In the genomic region with DNA sequence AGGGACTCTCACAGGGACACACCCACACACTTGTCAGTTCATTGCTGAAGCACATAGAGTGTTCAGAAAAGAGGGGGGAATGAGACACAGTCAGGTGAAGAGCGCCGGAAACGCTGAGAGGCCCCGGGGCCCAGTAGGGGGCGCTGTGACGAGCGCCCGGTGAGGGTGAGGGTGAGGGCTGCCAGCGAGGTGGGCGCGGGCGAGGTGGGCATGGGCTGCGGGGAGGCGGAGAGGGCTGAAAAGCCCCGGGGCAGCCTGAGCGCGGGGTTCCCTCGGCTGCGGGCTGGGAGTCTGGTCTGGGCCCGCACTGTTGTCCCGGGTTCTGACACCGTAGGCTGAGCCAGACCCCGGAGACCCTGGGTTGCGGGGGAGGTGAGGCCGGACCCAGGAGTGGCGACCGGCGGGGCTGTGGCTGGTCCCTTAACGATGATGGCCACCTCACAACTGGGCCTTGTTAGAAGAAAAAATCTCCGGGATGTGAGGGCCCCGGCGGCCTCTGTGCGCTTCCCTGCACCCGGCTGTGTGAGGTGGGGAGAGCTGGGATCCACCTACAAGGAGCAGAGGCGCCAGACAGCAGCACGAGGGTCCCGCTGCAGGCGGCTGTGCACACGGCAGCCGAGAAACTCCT, we compare ENCODE assay signal across 9 cellular contexts.
DNase-seq lines count a peak whose midpoint lies in the region; ATAC-seq, FAIRE-seq and TF ChIP-seq lines count a peak whose summit lies in the region.
"Had no signal": no experiment of that assay in that cellular context is flagged by ENCODE, and none has a peak within 500 bp of the region (broad histone marks: within the 10 kb centered on the region; RNA-seq: fewer than 3 reads in every experiment).

No MANE protein-coding gene starts in this region.

- no peaks in the 10 kb centered on the region for H3K9me3 Mint-ChIP-seq in CD4-positive, alpha-beta T cell
- no peaks in the 10 kb centered on the region for H3K9me3 Mint-ChIP-seq in activated T-cell treated with anti-CD3 and anti-CD28 coated beads, Interleukin-2, amount 50 U/mL, for 72 hours

- no peaks in the 10 kb centered on the region for H3K9me3 ChIP-seq in CD4-positive, alpha-beta T cell (ENCODE audit: control insufficient read depth, low read length)
- no peaks in the 10 kb centered on the region for H3K9me3 ChIP-seq in lower lobe of right lung
- H3K9me3 ChIP-seq in transverse colon = no peaks in the 10 kb centered on the region
- H3K9me3 ChIP-seq in kidney (ENCODE audit: control insufficient read depth in 1 of 2, low read length in 2 of 2) = no peaks in the 10 kb centered on the region
- H3K9me3 ChIP-seq: esophagus squamous epithelium had no signal

- WGBS in transverse colon (ENCODE audit: low coverage in 1 of 2), 2 donors = 31 to 38% methylated on average over 7 to 35 of the region's 40 CpGs

- no peaks in the 10 kb centered on the region for H3K36me3 ChIP-seq in lower lobe of right lung
- H3K36me3 ChIP-seq in transverse colon = no peaks in the 10 kb centered on the region
- H3K36me3 ChIP-seq in kidney (ENCODE audit: control insufficient read depth in 1 of 2, insufficient read depth in 2 of 2, low read length in 2 of 2) = no peaks in the 10 kb centered on the region
- H3K36me3 ChIP-seq: esophagus squamous epithelium had no signal

- H3K27me3 ChIP-seq in CD4-positive, alpha-beta T cell (ENCODE audit: control insufficient read depth, insufficient read depth, low read length) = no peaks in the 10 kb centered on the region
- H3K27me3 ChIP-seq in lower lobe of right lung (ENCODE audit: low read depth) (peaks cover 8% of the 10 kb centered on the region), transverse colon (peaks cover 31% of the 10 kb centered on the region)

- CTCF ChIA-PET in CD4-positive, alpha-beta T cell (lab: Charles Lee) = no interaction called here

- H3K9ac ChIP-seq in kidney (ENCODE audit: low read length in 2 of 2) = no peak overlapping the region

- no peak for FAIRE-seq in kidney (lab: Jason Lieb, UNC)

- no peaks in the 10 kb centered on the region for H3K36me3 Mint-ChIP-seq in CD4-positive, alpha-beta T cell (ENCODE audit: low read depth)
- no peaks in the 10 kb centered on the region for H3K36me3 Mint-ChIP-seq in activated T-cell treated with anti-CD3 and anti-CD28 coated beads, Interleukin-2, amount 50 U/mL, for 72 hours (ENCODE audit: insufficient read depth in 2 of 2)

- H3K27me3 Mint-ChIP-seq in CD4-positive, alpha-beta T cell = no peaks in the 10 kb centered on the region
- H3K27me3 Mint-ChIP-seq in activated T-cell treated with anti-CD3 and anti-CD28 coated beads, Interleukin-2, amount 50 U/mL, for 72 hours (ENCODE audit: low read depth) = no peaks in the 10 kb centered on the region

- TF ChIP-seq POLR2A in transverse colon (IDR thresholded peaks at IDR 0.05) = no peak

- H3K27ac ChIP-seq in CD4-positive, alpha-beta T cell (ENCODE audit: low read depth, low read length) = peak overlapping the region; percentile 75
- H3K27ac ChIP-seq in lower lobe of right lung = no peak overlapping the region
- H3K27ac ChIP-seq in transverse colon = no peak overlapping the region
- no peak overlapping the region for H3K27ac ChIP-seq in kidney (ENCODE audit: low read depth in 2 of 2, low read length in 2 of 2)
- H3K27ac ChIP-seq: esophagus squamous epithelium had no signal

- in situ Hi-C loops in transverse colon (cut with MboI; ENCODE audit: low pct_ligation_motif_present in 1 of 4, low pct_unique_long_range_greater_than_20kb in 1 of 4, low sequenced_read_pairs in 3 of 4) = no loop called here

- ATAC-seq in CD4-positive, alpha-beta T cell (ENCODE audit: poor library complexity) = peak; percentile 38
- ATAC-seq in activated T-cell treated with anti-CD3 and anti-CD28 coated beads, Interleukin-2, amount 50 U/mL, for 72 hours (replicated peaks in 1 of 2) = peak in 1 of 2 donors; percentile 14
- ATAC-seq in lower lobe of right lung (peak; percentile 18 to 24), GM18498 (IDR thresholded peaks at IDR 0.05; ENCODE audit: unreplicated experiment) (no peak), GM21528 (IDR thresholded peaks at IDR 0.05; ENCODE audit: low FRiP score, unreplicated experiment) (no peak)

- intact Hi-C loops in CD4-positive, alpha-beta T cell (cut with DNase I, micrococcal nuclease) = loop anchor here in 1 of 2 experiments (2.0 kb wide), 1 partner anchor 24 kb away; no protein-coding TSS in a partner anchor
- intact Hi-C loops in lower lobe of right lung (cut with DNase I) (no loop called here), transverse colon (cut with DNase I; ENCODE audit: low total_unique reads) (no loop called here), kidney (cut with DNase I) (no loop called here)

- H3K4me1 ChIP-seq in lower lobe of right lung (no peaks in the 10 kb centered on the region), transverse colon (no peaks in the 10 kb centered on the region), kidney (ENCODE audit: control insufficient read depth in 1 of 2, insufficient read depth in 1 of 2, low read depth in 1 of 2, low read length in 2 of 2) (no peaks in the 10 kb centered on the region)
- H3K4me1 ChIP-seq: esophagus squamous epithelium had no signal

- TF ChIP-seq CTCF in CD4-positive, alpha-beta T cell (IDR thresholded peaks at IDR 0.05) = peak; percentile 55
- TF ChIP-seq CTCF in GM20000 (IDR thresholded peaks at IDR 0.05; ENCODE audit: extremely low read depth, missing control alignments) (peak; percentile 33), lower lobe of right lung (IDR thresholded peaks at IDR 0.05) (peak; percentile 21), transverse colon (IDR thresholded peaks at IDR 0.05) (peak in 2 of 5 experiments; percentile 19 to 26), kidney (IDR thresholded peaks at IDR 0.05; ENCODE audit: borderline replicate concordance, extremely low read depth, insufficient read depth) (no peak)

- H3K4me1 Mint-ChIP-seq in CD4-positive, alpha-beta T cell (ENCODE audit: low read depth) = peaks cover 55% of the 10 kb centered on the region
- H3K4me1 Mint-ChIP-seq in activated T-cell treated with anti-CD3 and anti-CD28 coated beads, Interleukin-2, amount 50 U/mL, for 72 hours (ENCODE audit: low read depth) = peaks cover 40% of the 10 kb centered on the region

- peak overlapping the region; percentile 22 for H3K4me3 Mint-ChIP-seq in CD4-positive, alpha-beta T cell
- H3K4me3 Mint-ChIP-seq in activated T-cell treated with anti-CD3 and anti-CD28 coated beads, Interleukin-2, amount 50 U/mL, for 72 hours = peak overlapping the region in 1 of 2 donors; percentile 13

- TF ChIP-seq EP300 in transverse colon (IDR thresholded peaks at IDR 0.05; ENCODE audit: low read depth) = no peak

- peak in 3 of 10 experiments; percentile 25 to 40 (median 35) for DNase-seq in CD4-positive, alpha-beta T cell
- DNase-seq in GM20000 (ENCODE audit: low spot score) = peak; percentile 49
- DNase-seq in activated T-cell treated with anti-CD3 and anti-CD28 coated beads, Interleukin-2, amount 50 U/mL, for 72 hours = peak; percentile 8 to 10
- DNase-seq in lower lobe of right lung = peak; percentile 34
- no peak for DNase-seq in transverse colon
- DNase-seq in kidney = no peak
- DNase-seq: esophagus squamous epithelium had no signal

- peak overlapping the region; percentile 92 for H3K27ac Mint-ChIP-seq in CD4-positive, alpha-beta T cell
- no peak overlapping the region for H3K27ac Mint-ChIP-seq in activated T-cell treated with anti-CD3 and anti-CD28 coated beads, Interleukin-2, amount 50 U/mL, for 72 hours

- no peak overlapping the region for H3K4me3 ChIP-seq in lower lobe of right lung
- no peak overlapping the region for H3K4me3 ChIP-seq in transverse colon
- no peak overlapping the region for H3K4me3 ChIP-seq in kidney (ENCODE audit: low read length in 2 of 2)
- H3K4me3 ChIP-seq: esophagus squamous epithelium had no signal

- POLR2A ChIA-PET in CD4-positive, alpha-beta T cell (lab: Charles Lee) = no interaction called here

Comparison
In these comparisons a context has a peak if more than half of its experiments do, and no peak if none do; other contexts are left out.
1. ATAC-seq: peak in CD4-positive, alpha-beta T cell (single experiment) and lower lobe of right lung (2 of 2); none in GM18498 (single experiment) and GM21528 (single experiment).
2. DNase-seq: peak in GM20000 (single experiment), activated T-cell treated with anti-CD3 and anti-CD28 coated beads, Interleukin-2, amount 50 U/mL, for 72 hours (2 of 2) and lower lobe of right lung (single experiment); none in transverse colon (single experiment) and kidney (single experiment).